Comparison of ENCODE assay signal across 9 cellular contexts in genomic region chr2:222290691-222291484, GRCh38. TPM values are rescaled to one million over a fixed set of nuclear protein-coding genes. Genes with fewer than 3 reads are reported as not detected.
A peak's percentile ranks its signal among the peaks of the same experiment; 100 is the strongest.
DNase-seq lines count a peak whose midpoint lies in the region; ATAC-seq lines count a peak whose summit lies in the region.
"Had no signal": no experiment of that assay in that cellular context is flagged by ENCODE, and none has a peak within 500 bp of the region (broad histone marks: within the 10 kb centered on the region; RNA-seq: fewer than 3 reads in every experiment).

No MANE protein-coding gene starts in this region.

- ATAC-seq in left ventricle myocardium superior (peak; percentile 28), HG03280 (IDR thresholded peaks at IDR 0.05; ENCODE audit: unreplicated experiment) (no peak)
- peak; percentile 37 for ATAC-seq in stimulated activated effector memory CD8-positive, alpha-beta T cell treated with anti-CD3 and anti-CD28 coated beads, Interleukin-12 subunit alpha, Interleukin-12 subunit beta, amount 100 ng/mL, for 72 hours

- peaks cover 10% of the 10 kb centered on the region for H3K4me1 Mint-ChIP-seq in stimulated activated effector memory CD8-positive, alpha-beta T cell treated with anti-CD3 and anti-CD28 coated beads, Interleukin-12 subunit alpha, Interleukin-12 subunit beta, amount 100 ng/mL, for 72 hours

- DNase-seq in NCI-H1417 (lab: John Stamatoyannopoulos, UW) (peak; percentile 22 to 80 (median 75)), NCI-H1417 treated with DMSO at 0.1 percent for 48 hours (lab: John Stamatoyannopoulos, UW) (no peak), NCI-H748 treated with DMSO at 0.1 percent for 48 hours (lab: John Stamatoyannopoulos, UW) (peak; percentile 28), left ventricle myocardium superior (no peak), SIG-M5 (lab: John Stamatoyannopoulos, UW) (no peak), NCI-H146 treated with DMSO at 0.1 percent for 48 hours (lab: John Stamatoyannopoulos, UW; ENCODE audit: unreplicated experiment) (no peak)
- DNase-seq in stimulated activated effector memory CD8-positive, alpha-beta T cell treated with anti-CD3 and anti-CD28 coated beads, Interleukin-12 subunit alpha, Interleukin-12 subunit beta, amount 100 ng/mL, for 72 hours (ENCODE audit: low spot score in 2 of 2): no peak
- DNase-seq: stimulated activated CD8-positive, alpha-beta memory T cell treated with anti-CD3 and anti-CD28 coated beads, Interleukin-4, amount 100 ng/mL, for 48 hours had no signal

- H3K27ac Mint-ChIP-seq in stimulated activated effector memory CD8-positive, alpha-beta T cell treated with anti-CD3 and anti-CD28 coated beads, Interleukin-12 subunit alpha, Interleukin-12 subunit beta, amount 100 ng/mL, for 72 hours: no peak overlapping the region

- intact Hi-C loops in left ventricle myocardium superior (cut with micrococcal nuclease): no loop called here

- H3K36me3 Mint-ChIP-seq in stimulated activated effector memory CD8-positive, alpha-beta T cell treated with anti-CD3 and anti-CD28 coated beads, Interleukin-12 subunit alpha, Interleukin-12 subunit beta, amount 100 ng/mL, for 72 hours: peaks cover 4% of the 10 kb centered on the region

- H3K4me3 Mint-ChIP-seq in stimulated activated effector memory CD8-positive, alpha-beta T cell treated with anti-CD3 and anti-CD28 coated beads, Interleukin-12 subunit alpha, Interleukin-12 subunit beta, amount 100 ng/mL, for 72 hours: no peak overlapping the region

- no peaks in the 10 kb centered on the region for H3K9me3 Mint-ChIP-seq in stimulated activated effector memory CD8-positive, alpha-beta T cell treated with anti-CD3 and anti-CD28 coated beads, Interleukin-12 subunit alpha, Interleukin-12 subunit beta, amount 100 ng/mL, for 72 hours

RNA-seq across cellular contexts. Expression of gene PAX3, which starts 7.9 kb away (rescaled TPM):
- total RNA-seq in left ventricle myocardium superior: not detected

Comparison
In these comparisons a context has a peak if more than half of its experiments do, and no peak if none do; other contexts are left out.
1. DNase-seq: peak in NCI-H1417 (3 of 3) and NCI-H748 treated with DMSO at 0.1 percent for 48 hours (single experiment); none in NCI-H1417 treated with DMSO at 0.1 percent for 48 hours (single experiment), left ventricle myocardium superior (single experiment), stimulated activated effector memory CD8-positive, alpha-beta T cell treated with anti-CD3 and anti-CD28 coated beads, Interleukin-12 subunit alpha, Interleukin-12 subunit beta, amount 100 ng/mL, for 72 hours (0 of 2), SIG-M5 (single experiment) and NCI-H146 treated with DMSO at 0.1 percent for 48 hours (single experiment).